1 cellular context compared by ENCODE assay signal in the genomic region with DNA sequence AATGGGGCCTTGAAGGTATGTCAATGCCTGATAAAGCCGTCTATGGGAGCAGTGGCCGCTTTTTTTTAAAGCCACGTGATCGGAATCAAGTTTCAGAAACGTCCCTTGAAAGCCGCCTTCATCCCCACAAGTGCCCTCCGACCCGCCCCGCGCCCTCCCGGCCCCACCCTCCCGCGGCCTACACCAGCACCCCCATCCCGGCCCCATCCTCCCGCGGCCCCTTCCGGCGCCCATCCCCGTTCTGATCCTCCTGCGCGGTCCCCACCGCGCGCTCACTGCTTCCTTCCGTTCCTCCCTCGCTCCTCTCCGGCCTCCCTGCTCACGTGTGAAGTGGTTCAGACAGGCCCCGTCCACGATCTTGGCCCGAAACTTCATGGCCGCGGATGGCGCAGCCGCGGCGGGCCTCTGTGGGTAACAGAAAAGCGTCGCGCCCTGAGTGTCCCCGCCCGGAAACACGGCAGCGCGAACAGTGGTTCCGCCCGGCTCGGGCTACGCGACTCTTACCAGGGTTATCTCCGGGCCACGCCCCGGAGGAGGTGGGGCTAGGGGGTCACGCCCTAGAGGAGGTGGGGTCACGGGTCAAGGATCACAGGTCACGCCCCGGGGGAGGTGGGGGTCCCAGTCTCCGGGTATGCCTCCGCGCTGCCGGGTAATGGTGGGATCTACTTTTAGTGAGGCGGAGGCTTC.
A peak's percentile ranks its signal among the peaks of the same experiment; 100 is the strongest.
TF ChIP-seq lines count a peak whose summit lies in the region.

Gene HUS1 (minus strand): TSS at position 471 of the 687 bp plus-strand sequence. CDS start 96 bp downstream, at position 375.

TF ChIP-seq in HepG2, 621 proteins besides CTCF, POLR2A, EP300 and RAD21 (continued from another document and continues in another):
- TF ChIP-seq ZNF274 (CRISPR knock-in tag; IDR thresholded peaks at IDR 0.05) (peak; percentile 90), ZNF484 (CRISPR knock-in tag; IDR thresholded peaks at IDR 0.05; ENCODE audit: borderline replicate concordance, low read depth) (no peak), FOXK1 (CRISPR knock-in tag; IDR thresholded peaks at IDR 0.05; ENCODE audit: borderline replicate concordance, low read depth) (peak; percentile 88), ZNF10 (CRISPR knock-in tag; IDR thresholded peaks at IDR 0.05; ENCODE audit: borderline replicate concordance, low read depth) (no peak), ZNF512B (CRISPR knock-in tag; IDR thresholded peaks at IDR 0.05; ENCODE audit: borderline replicate concordance) (peak; percentile 69; the same call in 1 of the 2 replicates), ZNF597 (CRISPR knock-in tag; IDR thresholded peaks at IDR 0.05) (no peak), TCF12 (IDR thresholded peaks at IDR 0.05) (no peak), TCF12 (CRISPR knock-in tag; IDR thresholded peaks at IDR 0.05) (peak; percentile 80; the same call in 1 of the 2 replicates), NBN (conservative IDR thresholded peaks at IDR 0.05) (no peak), TEAD2 (CRISPR knock-in tag; IDR thresholded peaks at IDR 0.05) (no peak), KDM6A (CRISPR knock-in tag; IDR thresholded peaks at IDR 0.05; ENCODE audit: low read depth) (peak; percentile 39; the same call in 1 of the 2 replicates), ZNF878 (CRISPR knock-in tag; IDR thresholded peaks at IDR 0.05) (0 out of 2 replicates have a peak, but pooled peaks have one; percentile 54), CHCHD3 (CRISPR knock-in tag; IDR thresholded peaks at IDR 0.05) (no peak), ZNF138 (CRISPR knock-in tag; IDR thresholded peaks at IDR 0.05; ENCODE audit: low read depth) (no peak), IKZF4 (CRISPR knock-in tag; IDR thresholded peaks at IDR 0.05; ENCODE audit: borderline replicate concordance, low read depth, not compliant biosample characterization) (no peak), WIZ (CRISPR knock-in tag; IDR thresholded peaks at IDR 0.05) (peak; percentile 85; the same call in 1 of the 2 replicates), LBX2 (CRISPR knock-in tag; IDR thresholded peaks at IDR 0.05; ENCODE audit: borderline replicate concordance) (no peak), ZNF790 (CRISPR knock-in tag; IDR thresholded peaks at IDR 0.05; ENCODE audit: borderline replicate concordance) (no peak; the same call in 1 of the 2 replicates), ARHGAP35 (CRISPR knock-in tag; IDR thresholded peaks at IDR 0.05; ENCODE audit: borderline replicate concordance) (peak; percentile 90; the same call in 1 of the 2 replicates), ZNF20 (CRISPR knock-in tag; IDR thresholded peaks at IDR 0.05) (no peak), SAFB2 (CRISPR knock-in tag; IDR thresholded peaks at IDR 0.05; ENCODE audit: borderline replicate concordance, low read depth) (peak; percentile 66; the same call in 1 of the 2 replicates), HOXA9 (CRISPR knock-in tag; IDR thresholded peaks at IDR 0.05; ENCODE audit: borderline replicate concordance) (0 out of 2 replicates have a peak, but pooled peaks have one; percentile 69), ELF4 (CRISPR knock-in tag; IDR thresholded peaks at IDR 0.05; ENCODE audit: borderline replicate concordance) (no peak), ZNF317 (CRISPR knock-in tag; IDR thresholded peaks at IDR 0.05) (0 out of 2 replicates have a peak, but pooled peaks have one; percentile 27), MAZ (IDR thresholded peaks at IDR 0.05; ENCODE audit: borderline replicate concordance, low read depth, low read length) (peak; percentile 79; the same call in 1 of the 2 replicates), MAZ (CRISPR knock-in tag; IDR thresholded peaks at IDR 0.05; ENCODE audit: low read depth) (peak; percentile 93), SMAD9 (CRISPR knock-in tag; IDR thresholded peaks at IDR 0.05) (no peak), ZSCAN25 (CRISPR knock-in tag; IDR thresholded peaks at IDR 0.05) (peak; percentile 50; the same call in 1 of the 2 replicates), ZNF775 (CRISPR knock-in tag; IDR thresholded peaks at IDR 0.05; ENCODE audit: borderline replicate concordance) (no peak), AHDC1 (CRISPR knock-in tag; IDR thresholded peaks at IDR 0.05; ENCODE audit: borderline replicate concordance) (peak; percentile 80), RBM39 (IDR thresholded peaks at IDR 0.05; ENCODE audit: low read depth, low read length, poor library complexity, severe bottlenecking) (peak; percentile 96), ZNF768 (CRISPR knock-in tag; IDR thresholded peaks at IDR 0.05) (peak; percentile 84), REXO4 (CRISPR knock-in tag; IDR thresholded peaks at IDR 0.05; ENCODE audit: borderline replicate concordance) (no peak)
- TF ChIP-seq, protein P1, sequence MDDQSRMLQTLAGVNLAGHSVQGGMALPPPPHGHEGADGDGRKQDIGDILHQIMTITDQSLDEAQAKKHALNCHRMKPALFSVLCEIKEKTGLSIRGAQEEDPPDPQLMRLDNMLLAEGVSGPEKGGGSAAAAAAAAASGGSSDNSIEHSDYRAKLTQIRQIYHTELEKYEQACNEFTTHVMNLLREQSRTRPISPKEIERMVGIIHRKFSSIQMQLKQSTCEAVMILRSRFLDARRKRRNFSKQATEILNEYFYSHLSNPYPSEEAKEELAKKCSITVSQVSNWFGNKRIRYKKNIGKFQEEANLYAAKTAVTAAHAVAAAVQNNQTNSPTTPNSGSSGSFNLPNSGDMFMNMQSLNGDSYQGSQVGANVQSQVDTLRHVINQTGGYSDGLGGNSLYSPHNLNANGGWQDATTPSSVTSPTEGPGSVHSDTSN (CRISPR knock-in tag; IDR thresholded peaks at IDR 0.05; ENCODE audit: borderline replicate concordance): no peak
- TF ChIP-seq, protein P2, sequence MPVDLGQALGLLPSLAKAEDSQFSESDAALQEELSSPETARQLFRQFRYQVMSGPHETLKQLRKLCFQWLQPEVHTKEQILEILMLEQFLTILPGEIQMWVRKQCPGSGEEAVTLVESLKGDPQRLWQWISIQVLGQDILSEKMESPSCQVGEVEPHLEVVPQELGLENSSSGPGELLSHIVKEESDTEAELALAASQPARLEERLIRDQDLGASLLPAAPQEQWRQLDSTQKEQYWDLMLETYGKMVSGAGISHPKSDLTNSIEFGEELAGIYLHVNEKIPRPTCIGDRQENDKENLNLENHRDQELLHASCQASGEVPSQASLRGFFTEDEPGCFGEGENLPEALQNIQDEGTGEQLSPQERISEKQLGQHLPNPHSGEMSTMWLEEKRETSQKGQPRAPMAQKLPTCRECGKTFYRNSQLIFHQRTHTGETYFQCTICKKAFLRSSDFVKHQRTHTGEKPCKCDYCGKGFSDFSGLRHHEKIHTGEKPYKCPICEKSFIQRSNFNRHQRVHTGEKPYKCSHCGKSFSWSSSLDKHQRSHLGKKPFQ (CRISPR knock-in tag; IDR thresholded peaks at IDR 0.05; ENCODE audit: insufficient replicate concordance): peak; percentile 51
- TF ChIP-seq, protein P3, sequence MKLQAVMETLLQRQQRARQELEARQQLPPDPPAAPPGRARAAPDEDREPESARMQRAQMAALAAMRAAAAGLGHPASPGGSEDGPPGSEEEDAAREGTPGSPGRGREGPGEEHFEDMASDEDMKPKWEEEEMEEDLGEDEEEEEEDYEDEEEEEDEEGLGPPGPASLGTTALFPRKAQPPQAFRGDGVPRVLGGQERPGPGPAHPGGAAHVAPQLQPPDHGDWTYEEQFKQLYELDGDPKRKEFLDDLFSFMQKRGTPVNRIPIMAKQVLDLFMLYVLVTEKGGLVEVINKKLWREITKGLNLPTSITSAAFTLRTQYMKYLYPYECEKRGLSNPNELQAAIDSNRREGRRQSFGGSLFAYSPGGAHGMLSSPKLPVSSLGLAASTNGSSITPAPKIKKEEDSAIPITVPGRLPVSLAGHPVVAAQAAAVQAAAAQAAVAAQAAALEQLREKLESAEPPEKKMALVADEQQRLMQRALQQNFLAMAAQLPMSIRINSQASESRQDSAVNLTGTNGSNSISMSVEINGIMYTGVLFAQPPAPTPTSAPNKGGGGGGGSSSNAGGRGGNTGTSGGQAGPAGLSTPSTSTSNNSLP (IDR thresholded peaks at IDR 0.05; ENCODE audit: low read depth, low read length): 0 out of 2 replicates have a peak, but pooled peaks have one; percentile 29
- TF ChIP-seq, protein P4, sequence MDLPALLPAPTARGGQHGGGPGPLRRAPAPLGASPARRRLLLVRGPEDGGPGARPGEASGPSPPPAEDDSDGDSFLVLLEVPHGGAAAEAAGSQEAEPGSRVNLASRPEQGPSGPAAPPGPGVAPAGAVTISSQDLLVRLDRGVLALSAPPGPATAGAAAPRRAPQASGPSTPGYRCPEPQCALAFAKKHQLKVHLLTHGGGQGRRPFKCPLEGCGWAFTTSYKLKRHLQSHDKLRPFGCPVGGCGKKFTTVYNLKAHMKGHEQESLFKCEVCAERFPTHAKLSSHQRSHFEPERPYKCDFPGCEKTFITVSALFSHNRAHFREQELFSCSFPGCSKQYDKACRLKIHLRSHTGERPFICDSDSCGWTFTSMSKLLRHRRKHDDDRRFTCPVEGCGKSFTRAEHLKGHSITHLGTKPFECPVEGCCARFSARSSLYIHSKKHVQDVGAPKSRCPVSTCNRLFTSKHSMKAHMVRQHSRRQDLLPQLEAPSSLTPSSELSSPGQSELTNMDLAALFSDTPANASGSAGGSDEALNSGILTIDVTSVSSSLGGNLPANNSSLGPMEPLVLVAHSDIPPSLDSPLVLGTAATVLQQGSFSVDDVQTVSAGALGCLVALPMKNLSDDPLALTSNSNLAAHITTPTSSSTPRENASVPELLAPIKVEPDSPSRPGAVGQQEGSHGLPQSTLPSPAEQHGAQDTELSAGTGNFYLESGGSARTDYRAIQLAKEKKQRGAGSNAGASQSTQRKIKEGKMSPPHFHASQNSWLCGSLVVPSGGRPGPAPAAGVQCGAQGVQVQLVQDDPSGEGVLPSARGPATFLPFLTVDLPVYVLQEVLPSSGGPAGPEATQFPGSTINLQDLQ (CRISPR knock-in tag; IDR thresholded peaks at IDR 0.05): no peak; the same call in 1 of the 2 replicates
